Comparison of ENCODE assay signal across 8 cellular contexts in genomic region chr16:30977502-30977901, GRCh38. TPM values are rescaled to one million over a fixed set of nuclear protein-coding genes. Genes with fewer than 3 reads are reported as not detected.
DNase-seq lines count a peak whose midpoint lies in the region; ATAC-seq and TF ChIP-seq lines count a peak whose summit lies in the region.
"Had no signal": no experiment of that assay in that cellular context is flagged by ENCODE, and none has a peak within 500 bp of the region (broad histone marks: within the 10 kb centered on the region; RNA-seq: fewer than 3 reads in every experiment).

No MANE protein-coding gene starts in this region.

- H3K4me1 Mint-ChIP-seq in CD4-positive, alpha-beta T cell (ENCODE audit: low read depth): no peaks in the 10 kb centered on the region

- no peaks in the 10 kb centered on the region for H3K4me1 ChIP-seq in ovary (ENCODE audit: insufficient read depth)

- H3K27ac Mint-ChIP-seq in CD4-positive, alpha-beta T cell: no peak overlapping the region

- H3K36me3 Mint-ChIP-seq in CD4-positive, alpha-beta T cell (ENCODE audit: low read depth): peaks cover 69% of the 10 kb centered on the region

- ATAC-seq in CD4-positive, alpha-beta T cell (ENCODE audit: poor library complexity): peak; percentile 55
- no peak for ATAC-seq in HG03108 (IDR thresholded peaks at IDR 0.05; ENCODE audit: unreplicated experiment)
- ATAC-seq in GM19455 (IDR thresholded peaks at IDR 0.05; ENCODE audit: unreplicated experiment): no peak

- H3K9me3 Mint-ChIP-seq in CD4-positive, alpha-beta T cell: no peaks in the 10 kb centered on the region
- H3K9me3 Mint-ChIP-seq: activated naive CD4-positive, alpha-beta T cell treated with anti-CD3 and anti-CD28 coated beads, Interleukin-2, amount 50 U/mL, for 72 hours had no signal

- 78 to 81% (median 80%) methylated on average over 17 of the region's 17 CpGs for WGBS in ovary, 3 donors

- TF ChIP-seq CTCF in CD4-positive, alpha-beta T cell (IDR thresholded peaks at IDR 0.05): no peak
- peak; percentile 41 for TF ChIP-seq CTCF in LNCAP (IDR thresholded peaks at IDR 0.05)
- no peak for TF ChIP-seq CTCF in ovary (IDR thresholded peaks at IDR 0.05)

- no peak for TF ChIP-seq EP300 in ovary (IDR thresholded peaks at IDR 0.05)

- H3K36me3 ChIP-seq in ovary: no peaks in the 10 kb centered on the region

- POLR2A ChIA-PET in CD4-positive, alpha-beta T cell (lab: Charles Lee): no interaction called here

- TF ChIP-seq POLR2A in erythroblast (IDR thresholded peaks at IDR 0.05; ENCODE audit: low read length): no peak
- no peak for TF ChIP-seq POLR2A in ovary (IDR thresholded peaks at IDR 0.05)

- no peak overlapping the region for H3K4me3 Mint-ChIP-seq in CD4-positive, alpha-beta T cell

- no peak overlapping the region for H3K27ac ChIP-seq in CD4-positive, alpha-beta T cell (ENCODE audit: low read depth, low read length)
- no peak overlapping the region for H3K27ac ChIP-seq in ovary

- H3K9me3 ChIP-seq in CD4-positive, alpha-beta T cell (ENCODE audit: control insufficient read depth, low read length): no peaks in the 10 kb centered on the region
- no peaks in the 10 kb centered on the region for H3K9me3 ChIP-seq in ovary

- no peaks in the 10 kb centered on the region for H3K27me3 ChIP-seq in CD4-positive, alpha-beta T cell (ENCODE audit: control insufficient read depth, insufficient read depth, low read length)
- no peaks in the 10 kb centered on the region for H3K27me3 ChIP-seq in ovary

- H3K27me3 Mint-ChIP-seq in CD4-positive, alpha-beta T cell: no peaks in the 10 kb centered on the region

- H3K4me3 ChIP-seq in ovary: no peak overlapping the region

- intact Hi-C loops in CD4-positive, alpha-beta T cell (cut with DNase I, micrococcal nuclease): no loop called here
- intact Hi-C loops in ovary (cut with DNase I): no loop called here

- CTCF ChIA-PET in CD4-positive, alpha-beta T cell (lab: Charles Lee): no interaction called here

- DNase-seq in CD4-positive, alpha-beta T cell: no peak
- peak; percentile 48 to 53 for DNase-seq in erythroblast (lab: John Stamatoyannopoulos, UW)
- no peak for DNase-seq in ovary
- DNase-seq: NK-92 treated with Interleukin-12 subunit alpha and Interleukin-12 subunit beta, amount 100 ng/mL, for 24 hours had no signal

RNA-seq across cellular contexts. Expression of gene HSD3B7, which starts 7.5 kb away (rescaled TPM):
- total RNA-seq in CD4-positive, alpha-beta T cell: under 1 TPM in 1 of 2 experiments, not detected in 1; 0.11 TPM
- total RNA-seq in ovary: 10 to 100 TPM in 4 of 7 donors, 1 to 10 TPM in 3; 8.0 to 24.5 (median 10.5) TPM
- 1 to 10 TPM; 3.9 to 8.0 TPM for polyA plus RNA-seq in ovary

RNA-seq across cellular contexts. Expression of gene SETD1A, which starts 19.9 kb away (rescaled TPM):
- 10 to 100 TPM; 40.1 to 41.2 TPM for total RNA-seq in CD4-positive, alpha-beta T cell
- total RNA-seq in ovary: 10 to 100 TPM in 5 of 7 donors, 1 to 10 TPM in 2; 5.0 to 31.8 (median 24.9) TPM
- polyA plus RNA-seq in ovary: 10 to 100 TPM in 1 of 2 donors, 1 to 10 TPM in 1; 5.8 to 17.1 TPM

RNA-seq across cellular contexts. Expression of gene ORAI3, which starts 28.6 kb away (rescaled TPM):
- total RNA-seq in CD4-positive, alpha-beta T cell: 1 to 10 TPM; 3.0 to 4.5 TPM
- 10 to 100 TPM; 21.5 to 30.8 (median 24.1) TPM for total RNA-seq in ovary
- 10 to 100 TPM; 26.0 to 27.5 TPM for polyA plus RNA-seq in ovary

RNA-seq across cellular contexts. Expression of gene STX1B, which starts 32.9 kb away (rescaled TPM):
- total RNA-seq in CD4-positive, alpha-beta T cell: 1 to 10 TPM; 2.9 to 3.1 TPM
- 1 to 10 TPM in 4 of 7 donors, under 1 TPM in 3; 0.34 to 1.5 (median 1.0) TPM for total RNA-seq in ovary
- polyA plus RNA-seq in ovary: under 1 TPM; 0.36 to 0.57 TPM

RNA-seq across cellular contexts. Expression of gene FBXL19, which starts 54.1 kb away (rescaled TPM):
- 1 to 10 TPM; 7.5 to 8.9 TPM for total RNA-seq in CD4-positive, alpha-beta T cell
- 10 to 100 TPM; 10.2 to 24.3 (median 15.4) TPM for total RNA-seq in ovary
- polyA plus RNA-seq in ovary: 10 to 100 TPM in 1 of 2 donors, 1 to 10 TPM in 1; 1.6 to 12.4 TPM

Comparison
In these comparisons a context has a peak if more than half of its experiments do, and no peak if none do; other contexts are left out.
1. DNase-seq: peak in erythroblast (2 of 2); none in CD4-positive, alpha-beta T cell (0 of 10) and ovary (0 of 5).
2. RNA of gene HSD3B7, which starts 7.5 kb away (total RNA-seq): 8.0 to 24.5 TPM in ovary; 0.11 TPM in CD4-positive, alpha-beta T cell; every median in the first group is over 4 times any median in the second.
3. RNA of gene ORAI3, which starts 28.6 kb away (total RNA-seq): 21.5 to 30.8 TPM in ovary; 3.0 to 4.5 TPM in CD4-positive, alpha-beta T cell; every median in the first group is over 4 times any median in the second.